11 cellular contexts compared by ENCODE assay signal in genomic region chr5:77138981-77139380, GRCh38. TPM values are rescaled to one million over a fixed set of nuclear protein-coding genes. Genes with fewer than 3 reads are reported as not detected.
DNase-seq lines count a peak whose midpoint lies in the region; ATAC-seq, FAIRE-seq and TF ChIP-seq lines count a peak whose summit lies in the region.
"Had no signal": no experiment of that assay in that cellular context is flagged by ENCODE, and none has a peak within 500 bp of the region (broad histone marks: within the 10 kb centered on the region; RNA-seq: fewer than 3 reads in every experiment).

No MANE protein-coding gene starts in this region.

- no peaks in the 10 kb centered on the region for H3K36me3 ChIP-seq in pancreas

- TF ChIP-seq CTCF in pancreas (IDR thresholded peaks at IDR 0.05) (no peak), GM10266 (IDR thresholded peaks at IDR 0.05; ENCODE audit: control insufficient read depth, insufficient read depth, low read depth, missing control alignments) (no peak)

- H3K4me3 ChIP-seq in pancreas, result no peak overlapping the region

- DNase-seq in COR-L47 (lab: John Stamatoyannopoulos, UW) (peak; percentile 67), NCI-H2171 treated with DMSO at 0.1 percent for 48 hours (lab: John Stamatoyannopoulos, UW) (peak; percentile 73), fibroblast of gingiva (ENCODE audit: low read depth) (peak; percentile 72), pancreas (peak in 2 of 6 donors; percentile 9 to 21), GM10266 (ENCODE audit: extremely low spot score) (no peak), GM19239 (ENCODE audit: insufficient read length, low spot score) (no peak), epidermal melanocyte (ENCODE audit: insufficient read length, low spot score) (no peak)
- DNase-seq: CD8-positive, alpha-beta T cell; effector CD4-positive, alpha-beta T cell; immature natural killer cell had no signal

- ATAC-seq in pancreas (peak; percentile 19 to 85 (median 50)), GM21515 (IDR thresholded peaks at IDR 0.05; ENCODE audit: unreplicated experiment) (no peak)
- ATAC-seq: CD8-positive, alpha-beta T cell had no signal

- FAIRE-seq in pancreas (lab: Jason Lieb, UNC), result no peak
- FAIRE-seq in GM19239 (lab: Jason Lieb, UNC), result no peak

- WGBS in pancreas, 2 donors, result 54 to 56% methylated on average over 5 of the region's 5 CpGs

- intact Hi-C loops in pancreas (cut with DNase I), result no loop called here

- H3K27me3 ChIP-seq in pancreas, result no peaks in the 10 kb centered on the region

- H3K9me3 ChIP-seq in pancreas, result no peaks in the 10 kb centered on the region

- H3K27ac ChIP-seq in pancreas, result no peak overlapping the region

- H3K4me1 ChIP-seq in pancreas, result no peaks in the 10 kb centered on the region

RNA-seq across cellular contexts. Expression of gene ZBED3, which starts 51.9 kb away (rescaled TPM):
- total RNA-seq in pancreas, result 10 to 100 TPM in 4 of 6 donors, 1 to 10 TPM in 2; 7.3 to 20.8 (median 11.0) TPM
- polyA plus RNA-seq in pancreas, result 1 to 10 TPM; 4.2 to 6.7 TPM

Comparison
In these comparisons a context has a peak if more than half of its experiments do, and no peak if none do; other contexts are left out.
1. DNase-seq: peak in COR-L47 (single experiment), NCI-H2171 treated with DMSO at 0.1 percent for 48 hours (single experiment) and fibroblast of gingiva (single experiment); none in GM10266 (single experiment), GM19239 (single experiment) and epidermal melanocyte (single experiment).